1 cellular context compared by ENCODE assay signal in the genomic region with DNA sequence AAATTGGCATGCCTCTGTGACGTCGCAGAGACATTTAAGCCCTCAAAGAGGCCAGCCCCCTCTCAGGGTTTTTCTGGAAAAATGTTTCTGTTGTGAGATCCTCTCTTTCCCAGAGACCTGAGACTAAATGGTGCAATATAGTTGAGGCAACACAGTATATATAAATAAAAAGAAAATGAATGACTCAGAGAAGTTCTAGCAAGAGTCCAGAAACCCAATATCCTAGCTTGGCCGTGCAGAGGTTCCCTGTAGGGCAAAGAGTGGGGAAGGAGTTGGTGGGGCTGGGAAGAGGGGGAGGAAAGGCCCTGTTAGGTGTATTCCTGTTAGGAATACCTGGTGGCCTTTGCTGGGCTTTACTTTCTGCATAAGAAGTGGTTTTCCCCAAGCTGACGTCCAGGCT.
TF ChIP-seq lines count a peak whose summit lies in the region.

No MANE protein-coding gene starts in this region.

TF ChIP-seq in IMR-90, 13 proteins besides CTCF, POLR2A, EP300 and RAD21 (continued from another document):
- TF ChIP-seq, protein P1, sequence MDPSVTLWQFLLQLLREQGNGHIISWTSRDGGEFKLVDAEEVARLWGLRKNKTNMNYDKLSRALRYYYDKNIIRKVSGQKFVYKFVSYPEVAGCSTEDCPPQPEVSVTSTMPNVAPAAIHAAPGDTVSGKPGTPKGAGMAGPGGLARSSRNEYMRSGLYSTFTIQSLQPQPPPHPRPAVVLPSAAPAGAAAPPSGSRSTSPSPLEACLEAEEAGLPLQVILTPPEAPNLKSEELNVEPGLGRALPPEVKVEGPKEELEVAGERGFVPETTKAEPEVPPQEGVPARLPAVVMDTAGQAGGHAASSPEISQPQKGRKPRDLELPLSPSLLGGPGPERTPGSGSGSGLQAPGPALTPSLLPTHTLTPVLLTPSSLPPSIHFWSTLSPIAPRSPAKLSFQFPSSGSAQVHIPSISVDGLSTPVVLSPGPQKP (IDR thresholded peaks at IDR 0.05; ENCODE audit: borderline replicate concordance, low read depth, low read length) = no peak
- TF ChIP-seq, protein P2, sequence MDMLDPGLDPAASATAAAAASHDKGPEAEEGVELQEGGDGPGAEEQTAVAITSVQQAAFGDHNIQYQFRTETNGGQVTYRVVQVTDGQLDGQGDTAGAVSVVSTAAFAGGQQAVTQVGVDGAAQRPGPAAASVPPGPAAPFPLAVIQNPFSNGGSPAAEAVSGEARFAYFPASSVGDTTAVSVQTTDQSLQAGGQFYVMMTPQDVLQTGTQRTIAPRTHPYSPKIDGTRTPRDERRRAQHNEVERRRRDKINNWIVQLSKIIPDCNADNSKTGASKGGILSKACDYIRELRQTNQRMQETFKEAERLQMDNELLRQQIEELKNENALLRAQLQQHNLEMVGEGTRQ (IDR thresholded peaks at IDR 0.05; ENCODE audit: low read depth, low read length) = no peak
- TF ChIP-seq CHD1 (IDR thresholded peaks at IDR 0.05; ENCODE audit: low read depth, low read length) (no peak), RCOR1 (IDR thresholded peaks at IDR 0.05; ENCODE audit: insufficient replicate concordance, low read length) (no peak), FOS (IDR thresholded peaks at IDR 0.05; ENCODE audit: low read depth, low read length) (no peak), NFE2L2 (IDR thresholded peaks at IDR 0.05; ENCODE audit: low read depth, low read length) (no peak), MXI1 (IDR thresholded peaks at IDR 0.05; ENCODE audit: borderline replicate concordance, low read depth, low read length) (no peak), SMC3 (IDR thresholded peaks at IDR 0.05; ENCODE audit: low read depth, low read length) (no peak), MAFK (IDR thresholded peaks at IDR 0.05; ENCODE audit: low read depth, low read length) (no peak), BHLHE40 (IDR thresholded peaks at IDR 0.05; ENCODE audit: low read depth, low read length) (no peak), MAZ (IDR thresholded peaks at IDR 0.05; ENCODE audit: borderline replicate concordance, low read depth, low read length) (no peak)
